In genomic region chr7:116211006-116211912, GRCh38 we compare ENCODE assay signal across 8 cellular contexts. TPM values are rescaled to one million over a fixed set of nuclear protein-coding genes. Genes with fewer than 3 reads are reported as not detected.
A peak's percentile ranks its signal among the peaks of the same experiment; 100 is the strongest.
DNase-seq lines count a peak whose midpoint lies in the region; ATAC-seq and TF ChIP-seq lines count a peak whose summit lies in the region.

No MANE protein-coding gene starts in this region.

- H3K4me1 ChIP-seq in foreskin keratinocyte (peaks cover 28% of the 10 kb centered on the region), tibial nerve (peaks cover 0 to 38% (median 18%) of the 10 kb centered on the region in 4 donors)

- peak; percentile 77 for ATAC-seq in GM19455 (IDR thresholded peaks at IDR 0.05; ENCODE audit: unreplicated experiment)
- peak; percentile 82 for ATAC-seq in HG03571 (IDR thresholded peaks at IDR 0.05; ENCODE audit: unreplicated experiment)
- ATAC-seq in foreskin keratinocyte, result peak; percentile 78
- peak; percentile 72 for ATAC-seq in omental fat pad (ENCODE audit: low FRiP score)

- TF ChIP-seq CTCF in foreskin keratinocyte (conservative IDR thresholded peaks at IDR 0.05), result no peak
- TF ChIP-seq CTCF in omental fat pad (IDR thresholded peaks at IDR 0.05), result no peak
- no peak for TF ChIP-seq CTCF in tibial nerve (IDR thresholded peaks at IDR 0.05)

- H3K27me3 ChIP-seq in foreskin keratinocyte (no peaks in the 10 kb centered on the region), tibial nerve (peaks cover 0 to 44% of the 10 kb centered on the region in 2 donors)

- H3K9me3 ChIP-seq in tibial nerve, result no peaks in the 10 kb centered on the region

- H3K27ac ChIP-seq in foreskin keratinocyte (peak overlapping the region; percentile 74), tibial nerve (peak overlapping the region; percentile 57 to 93 (median 86))

- peak; percentile 52 to 73 for TF ChIP-seq POLR2A in tibial nerve (IDR thresholded peaks at IDR 0.05)

- H3K36me3 ChIP-seq in tibial nerve, result no peaks in the 10 kb centered on the region

- DNase-seq in CMK (ENCODE audit: low read depth) (peak; percentile 51), RKO (ENCODE audit: low spot score) (peak; percentile 98), foreskin keratinocyte (peak; percentile 84 to 91), omental fat pad (ENCODE audit: low spot score) (no peak), tibial nerve (ENCODE audit: low spot score in 2 of 2) (peak; percentile 33 to 61)
- peak; percentile 54 to 57 for DNase-seq in activated T-helper 1 cell treated with anti-CD3 and anti-CD28 coated beads, Interleukin-2, amount 50 U/mL, for 16 hours (ENCODE audit: low read depth in 1 of 2, low spot score in 1 of 2)

- peak overlapping the region; percentile 46 to 79 (median 66) for H3K4me3 ChIP-seq in tibial nerve

- peak in 1 of 2 donors; percentile 91 for TF ChIP-seq EP300 in tibial nerve (IDR thresholded peaks at IDR 0.05)

- WGBS in tibial nerve, 2 donors, result 8% methylated on average over 27 of the region's 27 CpGs

RNA-seq across cellular contexts. Expression of gene TES, which starts 0.9 kb away (rescaled TPM):
- total RNA-seq in foreskin keratinocyte (115 and 130 TPM in 2 replicates), omental fat pad (10 to 100 TPM; 22.0 to 58.6 (median 35.8) TPM), tibial nerve (10 to 100 TPM; 18.6 to 28.3 (median 24.2) TPM)
- 53.6 and 55.3 TPM in 2 replicates for polyA plus RNA-seq in foreskin keratinocyte
